In the genomic region with DNA sequence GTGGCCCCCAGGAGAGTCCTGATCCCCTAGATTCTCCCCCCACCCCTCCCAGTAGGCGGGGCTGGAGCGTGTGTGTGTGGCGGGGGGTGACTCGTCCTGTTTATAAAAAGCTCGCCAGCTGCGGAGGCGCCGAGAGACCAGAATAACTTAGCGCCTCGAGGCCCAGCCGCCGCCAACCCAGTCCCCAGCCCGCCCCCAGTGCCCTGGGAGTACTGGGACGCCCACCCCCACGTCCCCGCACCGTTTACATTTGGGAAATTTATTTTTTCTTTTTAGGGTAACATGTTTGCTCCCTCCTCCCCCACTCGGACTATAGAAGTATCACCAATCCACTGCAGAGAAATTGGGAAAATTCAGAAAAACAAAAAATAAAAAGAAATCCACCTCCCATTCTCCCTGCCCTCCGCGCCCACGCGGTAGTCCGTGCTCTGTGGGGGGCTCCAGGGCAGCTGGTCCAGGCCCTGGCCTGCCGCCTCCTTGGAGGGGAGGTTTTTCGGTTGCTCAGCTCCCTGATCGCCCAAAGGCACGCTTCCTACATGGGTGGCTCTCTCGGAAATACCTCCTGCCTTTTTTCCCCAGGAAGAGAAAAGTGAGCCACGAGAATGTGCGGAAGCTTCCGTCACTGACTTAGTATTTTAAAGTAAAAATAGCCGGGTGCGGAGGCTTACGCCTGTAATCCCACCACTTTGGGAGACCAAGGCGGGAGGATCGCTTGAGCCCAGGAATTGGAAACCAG, we compare ENCODE assay signal across 8 cellular contexts. TPM values are rescaled to one million over a fixed set of nuclear protein-coding genes. Genes with fewer than 3 reads are reported as not detected.
A peak's percentile ranks its signal among the peaks of the same experiment; 100 is the strongest.
DNase-seq lines count a peak whose midpoint lies in the region; ATAC-seq and TF ChIP-seq lines count a peak whose summit lies in the region.

No MANE protein-coding gene starts in this region.

- H3K4me3 Mint-ChIP-seq in naive thymus-derived CD8-positive, alpha-beta T cell = peak overlapping the region; percentile 91 to 98 (median 96)

- H3K9me3 ChIP-seq in PC-9 (ENCODE audit: insufficient read depth, low read depth) (no peaks in the 10 kb centered on the region), tibial nerve (no peaks in the 10 kb centered on the region)

- H3K4me3 ChIP-seq in PC-9 (peak overlapping the region; percentile 73), fibroblast of villous mesenchyme (ENCODE audit: low read depth, low read length) (peak overlapping the region; percentile 86), tibial nerve (peak overlapping the region; percentile 30 to 79 (median 54))

- peak in 1 of 2 donors; percentile 49 for TF ChIP-seq POLR2A in tibial nerve (IDR thresholded peaks at IDR 0.05)

- intact Hi-C loops in PC-9 (cut with micrococcal nuclease; ENCODE audit: unreplicated experiment) = no loop called here

- CTCF ChIA-PET in PC-9 (lab: Charles Lee) = interaction anchor here (0.5 to 1.1 kb wide), 5 partner anchors 23 to 273 kb away, joined by 3 to 21 read pairs (median 5); a partner anchor contains a TSS

- 16 to 18% methylated on average over 36 of the region's 36 CpGs for WGBS in tibial nerve, 2 donors

- H3K27ac Mint-ChIP-seq in naive thymus-derived CD8-positive, alpha-beta T cell = peak overlapping the region in 9 of 10 donors; percentile 74 to 99 (median 97)

- no peak for TF ChIP-seq EP300 in tibial nerve (IDR thresholded peaks at IDR 0.05)

- H3K4me2 ChIP-seq in PC-9 = peak overlapping the region; percentile 83

- H3K27ac ChIP-seq in 22Rv1 (peak overlapping the region; percentile 49; the same call in 1 of the 2 replicates), PC-9 (peak overlapping the region; percentile 46), tibial nerve (peak overlapping the region; percentile 94 to 100 (median 98))

- TF ChIP-seq CTCF in 22Rv1 (IDR thresholded peaks at IDR 0.05) (no peak), GM13976 (IDR thresholded peaks at IDR 0.05; ENCODE audit: borderline replicate concordance, control extremely low read depth, extremely low read depth, insufficient read depth, missing control alignments) (no peak), PC-9 (conservative IDR thresholded peaks at IDR 0.05) (no peak), fibroblast of villous mesenchyme (IDR thresholded peaks at IDR 0.05; ENCODE audit: insufficient read depth, low read depth, low read length) (no peak), tibial nerve (IDR thresholded peaks at IDR 0.05) (no peak)

- peaks cover 0 to 7% (median 0%) of the 10 kb centered on the region in 3 donors for H3K36me3 Mint-ChIP-seq in naive thymus-derived CD8-positive, alpha-beta T cell

- no peaks in the 10 kb centered on the region for H3K36me3 ChIP-seq in PC-9 (ENCODE audit: low read depth)
- H3K36me3 ChIP-seq in tibial nerve = peaks cover 0 to 8% (median 0%) of the 10 kb centered on the region in 3 donors

- in situ Hi-C loops in GM13976 (cut with MboI; ENCODE audit: low sequenced_read_pairs, unreplicated experiment) = no loop called here

- H3K27me3 Mint-ChIP-seq in naive thymus-derived CD8-positive, alpha-beta T cell = peaks cover 0 to 10% (median 6%) of the 10 kb centered on the region in 5 donors

- no peaks in the 10 kb centered on the region for H4K20me1 ChIP-seq in PC-9 (ENCODE audit: insufficient read depth)

- peak overlapping the region; percentile 92 for H2AFZ ChIP-seq in PC-9

- H3K9me3 Mint-ChIP-seq in naive thymus-derived CD8-positive, alpha-beta T cell = no peaks in the 10 kb centered on the region

- peak; percentile 82 for DNase-seq in GM13976 (ENCODE audit: low spot score)
- peak; percentile 50 to 54 for DNase-seq in PC-9
- peak; percentile 67 for DNase-seq in activated naive CD4-positive, alpha-beta T cell treated with Interleukin-2 at 50 U/mL for 16 hours
- peak; percentile 86 for DNase-seq in fibroblast of villous mesenchyme (ENCODE audit: low read depth)
- DNase-seq in naive thymus-derived CD8-positive, alpha-beta T cell = peak; percentile 26 to 81 (median 41)
- peak; percentile 79 to 82 for DNase-seq in tibial nerve (ENCODE audit: low spot score in 2 of 2)

- ATAC-seq in naive thymus-derived CD8-positive, alpha-beta T cell = no peak
- ATAC-seq in GM18861 (IDR thresholded peaks at IDR 0.05; ENCODE audit: unreplicated experiment) = no peak

- H3K27me3 ChIP-seq in PC-9 (ENCODE audit: insufficient read depth, low read depth) (no peaks in the 10 kb centered on the region), tibial nerve (peaks cover 0 to 10% of the 10 kb centered on the region in 2 donors)

- BruUV-seq in PC-9 (replicated peaks; lab: Mats Ljungman, UMichigan) = no TSS peak

- H3K4me1 Mint-ChIP-seq in naive thymus-derived CD8-positive, alpha-beta T cell = peaks cover 11 to 29% (median 27%) of the 10 kb centered on the region in 4 donors

- peaks cover 13% of the 10 kb centered on the region for H3K4me1 ChIP-seq in PC-9 (replicated peaks; ENCODE audit: insufficient read depth)
- H3K4me1 ChIP-seq in tibial nerve = peaks cover 0 to 35% (median 16%) of the 10 kb centered on the region in 4 donors

- no peaks in the 10 kb centered on the region for H3K9me2 ChIP-seq in PC-9 (ENCODE audit: insufficient read depth)

- no peaks in the 10 kb centered on the region for H3K79me2 ChIP-seq in PC-9 (ENCODE audit: low read depth)

- POLR2A ChIA-PET in PC-9 (lab: Charles Lee; ENCODE audit: unreplicated experiment) = interaction anchor here (0.6 kb wide), 1 partner anchor 74 kb away, joined by 5 read pairs; no protein-coding TSS in a partner anchor
- POLR2A ChIA-PET in naive thymus-derived CD8-positive, alpha-beta T cell (lab: Charles Lee) = interaction anchor here (0.5 to 6.1 kb wide), 12 partner anchors 12 to 273 kb away, joined by 3 to 72 read pairs (median 4); a partner anchor contains a TSS

- H3F3A ChIP-seq in PC-9 (ENCODE audit: insufficient read depth, low read depth) = peaks cover 17% of the 10 kb centered on the region; the same call in 1 of the 2 replicates

RNA-seq across cellular contexts. Expression of a gene that starts 1.5 kb away (rescaled TPM):
- total RNA-seq in PC-9 (2021) = 4.0 and 4.1 TPM in 2 replicates
- 0.97 and 1.3 TPM in 2 replicates for total RNA-seq in fibroblast of villous mesenchyme
- 1 to 10 TPM; 2.9 to 3.8 TPM for total RNA-seq in naive thymus-derived CD8-positive, alpha-beta T cell
- 1 to 10 TPM; 1.3 to 2.3 (median 1.8) TPM for polyA plus RNA-seq in naive thymus-derived CD8-positive, alpha-beta T cell
- 1 to 10 TPM in 3 of 4 donors, not detected in 1; 1.5 to 5.1 (median 3.9) TPM for total RNA-seq in tibial nerve

RNA-seq across cellular contexts. Expression of a gene that starts 12.3 kb away (rescaled TPM):
- total RNA-seq in PC-9 (2021) (11.2 and 12.1 TPM in 2 replicates), fibroblast of villous mesenchyme (9.3 and 10.8 TPM in 2 replicates), tibial nerve (10 to 100 TPM; 11.1 to 19.0 (median 15.5) TPM)
- 1 to 10 TPM; 5.8 to 7.0 TPM for total RNA-seq in naive thymus-derived CD8-positive, alpha-beta T cell
- 10 to 100 TPM in 1 of 3 donors, 1 to 10 TPM in 2; 5.1 to 12.2 (median 9.4) TPM for polyA plus RNA-seq in naive thymus-derived CD8-positive, alpha-beta T cell

RNA-seq across cellular contexts. Expression of a gene that starts 20.9 kb away (rescaled TPM):
- 2.2 and 3.8 TPM in 2 replicates for total RNA-seq in PC-9 (2021)
- under 0.01 and 0.32 TPM in 2 replicates for total RNA-seq in fibroblast of villous mesenchyme
- total RNA-seq in naive thymus-derived CD8-positive, alpha-beta T cell = not detected
- not detected for polyA plus RNA-seq in naive thymus-derived CD8-positive, alpha-beta T cell
- total RNA-seq in tibial nerve = under 1 TPM in 3 of 4 donors, not detected in 1; under 0.01 to 0.60 (median 0.59) TPM

RNA-seq across cellular contexts. Expression of a gene that starts 31.7 kb away (rescaled TPM):
- total RNA-seq in PC-9 (2021) (26.1 and 35.8 TPM in 2 replicates), fibroblast of villous mesenchyme (24.2 and 29.0 TPM in 2 replicates), tibial nerve (100 to 1,000 TPM in 1 of 4 donors, 10 to 100 TPM in 3; 19.0 to 101 (median 29.4) TPM)
- total RNA-seq in naive thymus-derived CD8-positive, alpha-beta T cell = 10 to 100 TPM; 13.7 to 15.3 TPM
- polyA plus RNA-seq in naive thymus-derived CD8-positive, alpha-beta T cell = 1 to 10 TPM; 3.3 to 7.1 (median 5.4) TPM

RNA-seq across cellular contexts. Expression of a gene that starts 52.4 kb away (rescaled TPM):
- 58.3 and 61.8 TPM in 2 replicates for total RNA-seq in PC-9 (2021)
- 30.7 and 30.9 TPM in 2 replicates for total RNA-seq in fibroblast of villous mesenchyme
- total RNA-seq in naive thymus-derived CD8-positive, alpha-beta T cell = 10 to 100 TPM; 20.9 to 21.5 TPM
- 10 to 100 TPM in 1 of 3 donors, 1 to 10 TPM in 2; 1.5 to 11.7 (median 3.6) TPM for polyA plus RNA-seq in naive thymus-derived CD8-positive, alpha-beta T cell
- 10 to 100 TPM; 12.2 to 38.1 (median 15.7) TPM for total RNA-seq in tibial nerve

Comparison
In these comparisons a context has a peak if more than half of its experiments do, and no peak if none do; other contexts are left out.
1. H3K27ac ChIP-seq: peak in every context shown above with its lines; median percentile 98 in tibial nerve; 49 in 22Rv1; 46 in PC-9.